ENCODE assay signal across 14 cellular contexts in genomic region chr5:95883185-95884020, GRCh38.
A peak's percentile ranks its signal among the peaks of the same experiment; 100 is the strongest.
DNase-seq lines count a peak whose midpoint lies in the region; ATAC-seq and TF ChIP-seq lines count a peak whose summit lies in the region.
"Had no signal": no experiment of that assay in that cellular context is flagged by ENCODE, and none has a peak within 500 bp of the region (broad histone marks: within the 10 kb centered on the region; RNA-seq: fewer than 3 reads in every experiment).

No MANE protein-coding gene starts in this region.

- TF ChIP-seq RAD21 in IMR-90 (IDR thresholded peaks at IDR 0.05; ENCODE audit: low read length): no peak

- H3K27me3 ChIP-seq in IMR-90 (ENCODE audit: control insufficient read depth, insufficient read depth, low read length) (no peaks in the 10 kb centered on the region), neural progenitor cell (no peaks in the 10 kb centered on the region)
- H3K27me3 ChIP-seq in CD8-positive, alpha-beta memory T cell (ENCODE audit: insufficient read depth, low read length, poor library complexity, severe bottlenecking): no peaks in the 10 kb centered on the region
- H3K27me3 ChIP-seq: heart right ventricle, SJCRH30 had no signal

- intact Hi-C loops in IMR-90 (cut with micrococcal nuclease): no loop called here

- peak overlapping the region; percentile 3 for H3K27ac Mint-ChIP-seq in neural progenitor cell
- peak overlapping the region in 1 of 8 donors; percentile 58 for H3K27ac Mint-ChIP-seq in CD8-positive, alpha-beta memory T cell
- H3K27ac Mint-ChIP-seq: H9; naive thymus-derived CD8-positive, alpha-beta T cell had no signal

- peak overlapping the region; percentile 63; the same call in 1 of the 2 replicates for H2AK5ac ChIP-seq in IMR-90 (ENCODE audit: low read depth, low read length)

- H3K79me2 ChIP-seq in neural progenitor cell (ENCODE audit: low read depth): no peaks in the 10 kb centered on the region

- H3K27me3 Mint-ChIP-seq in neural progenitor cell (ENCODE audit: insufficient read depth, low read depth): peaks cover 2% of the 10 kb centered on the region
- H3K27me3 Mint-ChIP-seq in CD8-positive, alpha-beta memory T cell: peaks cover 3 to 16% of the 10 kb centered on the region in 2 donors

- dilution Hi-C loops in IMR-90 (cut with HindIII; ENCODE audit: low sequenced_read_pairs, unreplicated experiment): no loop called here

- ATAC-seq in GM18519 (IDR thresholded peaks at IDR 0.05; ENCODE audit: low FRiP score, unreplicated experiment) (peak; percentile 47), GM21786 (IDR thresholded peaks at IDR 0.05; ENCODE audit: unreplicated experiment) (peak; percentile 51), IMR-90 (ENCODE audit: low read depth) (no peak)
- ATAC-seq: naive thymus-derived CD8-positive, alpha-beta T cell had no signal

- peaks cover 23% of the 10 kb centered on the region for H3K36me3 ChIP-seq in IMR-90 (ENCODE audit: control insufficient read depth, insufficient read depth, low read length)
- H3K36me3 ChIP-seq in neural progenitor cell: no peaks in the 10 kb centered on the region
- H3K36me3 ChIP-seq in CD8-positive, alpha-beta memory T cell (ENCODE audit: insufficient read depth, low read length): no peaks in the 10 kb centered on the region

- H3K4ac ChIP-seq in IMR-90 (ENCODE audit: low read depth, low read length): no peak overlapping the region

- H3K9ac ChIP-seq in IMR-90 (ENCODE audit: low read depth, low read length) (no peak overlapping the region), neural progenitor cell (no peak overlapping the region)

- WGBS in IMR-90 (ENCODE audit: extremely low coverage in 2 of 2, insufficient read length in 1 of 2), 2 experiments: no CpG with 5 or more reads among the region's 4 CpGs

- H4K8ac ChIP-seq in IMR-90 (ENCODE audit: low read depth in 2 of 2, low read length in 2 of 2): peak overlapping the region in 1 of 2 experiments; percentile 60; a peak in 1 of 4 replicates

- H4K20me1 ChIP-seq in IMR-90 (ENCODE audit: insufficient read depth, low read length) (no peaks in the 10 kb centered on the region; the same call in 1 of the 2 replicates), neural progenitor cell (ENCODE audit: low read depth) (no peaks in the 10 kb centered on the region)

- H3K9me3 Mint-ChIP-seq in neural progenitor cell: no peaks in the 10 kb centered on the region
- no peaks in the 10 kb centered on the region for H3K9me3 Mint-ChIP-seq in CD8-positive, alpha-beta memory T cell
- H3K9me3 Mint-ChIP-seq: H9; naive thymus-derived CD8-positive, alpha-beta T cell had no signal

- peak overlapping the region; percentile 18; the same call in 1 of the 2 replicates for H3K23ac ChIP-seq in IMR-90 (ENCODE audit: low read depth, low read length)

- H3K27ac ChIP-seq in IMR-90 (ENCODE audit: insufficient read depth, low read length): peak overlapping the region; percentile 47; the same call in 1 of the 2 replicates
- H3K27ac ChIP-seq in neural progenitor cell: no peak overlapping the region
- H3K27ac ChIP-seq in CD8-positive, alpha-beta memory T cell (ENCODE audit: low read depth, low read length): no peak overlapping the region
- H3K27ac ChIP-seq: SJCRH30 had no signal

- H3K4me3 ChIP-seq in IMR-90 (ENCODE audit: insufficient read depth, low read depth, low read length) (no peak overlapping the region), neural progenitor cell (no peak overlapping the region)
- H3K4me3 ChIP-seq in CD8-positive, alpha-beta memory T cell (ENCODE audit: low read length): no peak overlapping the region
- H3K4me3 ChIP-seq: heart right ventricle, SJCRH30 had no signal

- no peak overlapping the region for H3K4me2 ChIP-seq in IMR-90 (ENCODE audit: low read depth, low read length)
- H3K4me2 ChIP-seq in neural progenitor cell: no peak overlapping the region

- no peak overlapping the region for H2BK120ac ChIP-seq in IMR-90 (ENCODE audit: low read depth, low read length)

- peaks cover 13 to 34% of the 10 kb centered on the region in 2 experiments for H3K79me1 ChIP-seq in IMR-90 (ENCODE audit: low read depth in 1 of 2, low read length in 2 of 2)

- no peak overlapping the region for H3K4me3 Mint-ChIP-seq in neural progenitor cell
- H3K4me3 Mint-ChIP-seq in CD8-positive, alpha-beta memory T cell: no peak overlapping the region
- H3K4me3 Mint-ChIP-seq: H9; naive thymus-derived CD8-positive, alpha-beta T cell had no signal

- H3K4me1 ChIP-seq in IMR-90 (ENCODE audit: control insufficient read depth, insufficient read depth, low read length) (peaks cover 15% of the 10 kb centered on the region), neural progenitor cell (peaks cover 6% of the 10 kb centered on the region)
- H3K4me1 ChIP-seq in CD8-positive, alpha-beta memory T cell (ENCODE audit: insufficient read depth, low read length): no peaks in the 10 kb centered on the region
- H3K4me1 ChIP-seq: SJCRH30 had no signal

- 0 out of 2 replicates have a peak overlapping the region, but pooled peaks have one; percentile 1 for H4K91ac ChIP-seq in IMR-90 (ENCODE audit: insufficient read depth, low read depth, low read length)

- H3F3A ChIP-seq in neural progenitor cell (ENCODE audit: low read depth): no peaks in the 10 kb centered on the region

- H3K14ac ChIP-seq in IMR-90 (replicated peaks; ENCODE audit: low read depth, low read length): peak overlapping the region; percentile 31; the same call in 1 of the 2 replicates

- H3K18ac ChIP-seq in IMR-90 (ENCODE audit: low read depth, low read length): 0 out of 2 replicates have a peak overlapping the region, but pooled peaks have one; percentile 4

- H2AFZ ChIP-seq in IMR-90 (replicated peaks; ENCODE audit: low read length, poor library complexity): no peak overlapping the region
- H2AFZ ChIP-seq in neural progenitor cell (replicated peaks): no peak overlapping the region

- TF ChIP-seq POLR2A in IMR-90 (IDR thresholded peaks at IDR 0.05; ENCODE audit: low read depth, low read length): peak; percentile 45; the same call in 1 of the 2 replicates

- no peak overlapping the region for H2BK15ac ChIP-seq in IMR-90 (ENCODE audit: low read depth, low read length)

- no peak overlapping the region for H2AK9ac ChIP-seq in IMR-90 (replicated peaks; ENCODE audit: low read depth, low read length, poor library complexity)

- H3K36me3 Mint-ChIP-seq in neural progenitor cell: no peaks in the 10 kb centered on the region
- H3K36me3 Mint-ChIP-seq in CD8-positive, alpha-beta memory T cell: peaks cover 0 to 5% (median 2%) of the 10 kb centered on the region in 3 donors

- DNase-seq in IMR-90 (no peak), neural progenitor cell (ENCODE audit: low spot score) (no peak), UCSD-AML1 (lab: John Stamatoyannopoulos, UW; ENCODE audit: unreplicated experiment) (no peak), hypothalamus (lab: John Stamatoyannopoulos, UW) (no peak)
- DNase-seq in CD8-positive, alpha-beta memory T cell: no peak
- no peak for DNase-seq in stimulated activated CD4-positive, alpha-beta T cell treated with anti-CD3 and anti-CD28 coated beads, Interleukin-4, amount 100 ng/mL, for 4 hours
- DNase-seq: caudate nucleus; DND-41; H9; heart right ventricle; naive thymus-derived CD8-positive, alpha-beta T cell; SJCRH30 had no signal

- H3K9me3 ChIP-seq in IMR-90 (ENCODE audit: control insufficient read depth, insufficient read depth, low read length) (no peaks in the 10 kb centered on the region), neural progenitor cell (ENCODE audit: low read depth) (no peaks in the 10 kb centered on the region)
- H3K9me3 ChIP-seq in CD8-positive, alpha-beta memory T cell (ENCODE audit: low read length): no peaks in the 10 kb centered on the region
- H3K9me3 ChIP-seq: heart right ventricle, SJCRH30 had no signal

- H3K4me1 Mint-ChIP-seq in neural progenitor cell: peaks cover 3% of the 10 kb centered on the region
- H3K4me1 Mint-ChIP-seq in CD8-positive, alpha-beta memory T cell: no peaks in the 10 kb centered on the region

- no TSS peak for BruUV-seq in IMR-90 (replicated peaks; lab: Mats Ljungman, UMichigan)

- no peak overlapping the region for H3K56ac ChIP-seq in IMR-90 (ENCODE audit: extremely low read depth, insufficient read depth, low read length)

- H2BK5ac ChIP-seq in IMR-90 (ENCODE audit: low read depth, low read length, poor library complexity, severe bottlenecking): peak overlapping the region; percentile 59

- TF ChIP-seq CTCF in IMR-90 (conservative IDR thresholded peaks at IDR 0.05; ENCODE audit: low read depth, low read length) (no peak), neural progenitor cell (IDR thresholded peaks at IDR 0.05) (no peak)

- no peak overlapping the region for H2BK20ac ChIP-seq in IMR-90 (ENCODE audit: low read depth, low read length)

- peaks cover 20% of the 10 kb centered on the region for H3K9me1 ChIP-seq in IMR-90 (ENCODE audit: insufficient read depth, low read length)

- in situ Hi-C loops in IMR-90 (cut with MboI; ENCODE audit: low sequenced_read_pairs): no loop called here

- peak overlapping the region; percentile 14 for H4K5ac ChIP-seq in IMR-90 (ENCODE audit: low read depth, low read length)

- CTCF ChIA-PET in IMR-90 (lab: Yijun Ruan, JAX): no interaction called here
- CTCF ChIA-PET in CD8-positive, alpha-beta memory T cell (lab: Charles Lee): no interaction called here

- POLR2A ChIA-PET in IMR-90 (lab: Charles Lee; ENCODE audit: unreplicated experiment): interaction anchor here (0.7 kb wide), 1 partner anchor 268 kb away, joined by 4 read pairs; no protein-coding TSS in a partner anchor
- POLR2A ChIA-PET in CD8-positive, alpha-beta memory T cell (lab: Charles Lee): no interaction called here

TF ChIP-seq in IMR-90, 13 proteins besides CTCF, POLR2A, EP300 and RAD21:
- TF ChIP-seq FOS (IDR thresholded peaks at IDR 0.05; ENCODE audit: low read depth, low read length) (no peak), ELK1 (IDR thresholded peaks at IDR 0.05; ENCODE audit: borderline replicate concordance, low read depth, low read length) (no peak), MAFK (IDR thresholded peaks at IDR 0.05; ENCODE audit: low read depth, low read length) (no peak), CEBPB (IDR thresholded peaks at IDR 0.05; ENCODE audit: low read depth, low read length) (peak; percentile 44; the same call in 1 of the 2 replicates), SMC3 (IDR thresholded peaks at IDR 0.05; ENCODE audit: low read depth, low read length) (no peak), MXI1 (IDR thresholded peaks at IDR 0.05; ENCODE audit: borderline replicate concordance, low read depth, low read length) (no peak)
